In genomic region chr3:12425850-12426579, GRCh38 we compare ENCODE assay signal across 33 cellular contexts. TPM values are rescaled to one million over a fixed set of nuclear protein-coding genes. Genes with fewer than 3 reads are reported as not detected.
A peak's percentile ranks its signal among the peaks of the same experiment; 100 is the strongest.
DNase-seq lines count a peak whose midpoint lies in the region; ATAC-seq and TF ChIP-seq lines count a peak whose summit lies in the region.
"Had no signal": no experiment of that assay in that cellular context is flagged by ENCODE, and none has a peak within 500 bp of the region (broad histone marks: within the 10 kb centered on the region; RNA-seq: fewer than 3 reads in every experiment).

No MANE protein-coding gene starts in this region.

- no peak overlapping the region for H2BK120ac ChIP-seq in trophoblast cell (ENCODE audit: insufficient read depth, low read length, poor library complexity)

- POLR2A ChIA-PET in SK-N-SH (lab: Yijun Ruan, JAX), result no interaction called here
- POLR2A ChIA-PET in A673 (lab: Charles Lee; ENCODE audit: low non-redundant PET), result no interaction called here

- H3K27ac ChIP-seq in DND-41 (ENCODE audit: low read length) (peak overlapping the region; percentile 68), SK-N-SH (ENCODE audit: low read depth in 2 of 2, low read length in 1 of 2) (no peak overlapping the region), trophoblast cell (ENCODE audit: low read depth, low read length) (no peak overlapping the region), A673 (ENCODE audit: low read depth, low read length, poor library complexity, severe bottlenecking) (no peak overlapping the region)
- H3K27ac ChIP-seq: cardiac muscle cell, colonic mucosa, KMS-11, skin epidermis, WERI-Rb-1 had no signal

- H2BK5ac ChIP-seq in trophoblast cell (ENCODE audit: low read depth, low read length, poor library complexity), result no peak overlapping the region

- CTCF ChIA-PET in SK-N-SH (lab: Yijun Ruan, JAX), result interaction anchor here (1.3 to 3.3 kb wide), 3 partner anchors 12 to 54 kb away, joined by 3 to 13 read pairs (median 3); no protein-coding TSS in a partner anchor
- CTCF ChIA-PET in A673 (lab: Charles Lee), result no interaction called here

- no peaks in the 10 kb centered on the region for H3K9me3 ChIP-seq in DND-41 (ENCODE audit: insufficient read depth, low read length, severe bottlenecking)
- H3K9me3 ChIP-seq in SK-N-SH, result no peaks in the 10 kb centered on the region; the same call in 1 of the 2 replicates
- H3K9me3 ChIP-seq in trophoblast cell (ENCODE audit: insufficient read depth, low read depth, low read length), result no peaks in the 10 kb centered on the region
- no peaks in the 10 kb centered on the region for H3K9me3 ChIP-seq in A673 (ENCODE audit: low read depth, low read length, poor library complexity, severe bottlenecking)
- H3K9me3 ChIP-seq: colonic mucosa, mucosa of descending colon had no signal

- H3K36me3 ChIP-seq in DND-41 (ENCODE audit: insufficient read depth, low read length) (no peaks in the 10 kb centered on the region), SK-N-SH (replicated peaks in 1 of 2; ENCODE audit: control insufficient read depth in 1 of 2, insufficient read depth in 2 of 2, low read length in 1 of 2) (no peaks in the 10 kb centered on the region), trophoblast cell (ENCODE audit: control insufficient read depth in 1 of 2, insufficient read depth in 2 of 2, low read length in 2 of 2) (peaks cover 13 to 23% of the 10 kb centered on the region in 2 experiments), A673 (ENCODE audit: insufficient read depth, low read length, poor library complexity, severe bottlenecking) (no peaks in the 10 kb centered on the region)
- H3K36me3 ChIP-seq: cardiac muscle cell, colonic mucosa, WERI-Rb-1 had no signal

- H3K79me2 ChIP-seq in DND-41 (ENCODE audit: insufficient read depth, low read length) (no peaks in the 10 kb centered on the region), SK-N-SH (ENCODE audit: insufficient read depth) (no peaks in the 10 kb centered on the region; the same call in 1 of the 2 replicates), trophoblast cell (ENCODE audit: control insufficient read depth, insufficient read depth, low read length, poor library complexity) (no peaks in the 10 kb centered on the region)

- no peaks in the 10 kb centered on the region for H4K20me1 ChIP-seq in DND-41 (ENCODE audit: insufficient read depth, low read length)
- H4K20me1 ChIP-seq in SK-N-SH (ENCODE audit: insufficient read depth), result no peaks in the 10 kb centered on the region

- no peak overlapping the region for H3K4ac ChIP-seq in trophoblast cell (ENCODE audit: low read depth, low read length)

- H4K91ac ChIP-seq in trophoblast cell (ENCODE audit: low read depth, low read length), result no peak overlapping the region

- no peak for TF ChIP-seq EP300 in SK-N-SH (IDR thresholded peaks at IDR 0.05; ENCODE audit: borderline replicate concordance in 1 of 2, low read depth in 1 of 2, low read length in 1 of 2)

- intact Hi-C loops in A673 (cut with micrococcal nuclease; ENCODE audit: unreplicated experiment), result no loop called here

- H3K27me3 ChIP-seq in DND-41 (ENCODE audit: insufficient read depth, low read length, poor library complexity) (no peaks in the 10 kb centered on the region), SK-N-SH (ENCODE audit: insufficient read depth) (no peaks in the 10 kb centered on the region), trophoblast cell (ENCODE audit: insufficient read depth, low read length) (no peaks in the 10 kb centered on the region), A673 (replicated peaks; ENCODE audit: insufficient read depth, low read depth, low read length, poor library complexity) (peaks cover 4% of the 10 kb centered on the region)
- H3K27me3 ChIP-seq: cardiac muscle cell, colonic mucosa had no signal

- BruUV-seq in A673 (replicated peaks; lab: Mats Ljungman, UMichigan), result no TSS peak

- H3K18ac ChIP-seq in trophoblast cell (ENCODE audit: low read length), result no peak overlapping the region

- TF ChIP-seq RAD21 in SK-N-SH (IDR thresholded peaks at IDR 0.05; ENCODE audit: low read length), result no peak

- peak; percentile 27 for TF ChIP-seq CTCF in DND-41 (IDR thresholded peaks at IDR 0.05; ENCODE audit: borderline replicate concordance, extremely low read depth, low read length, poor library complexity, severe bottlenecking)
- TF ChIP-seq CTCF in SK-N-SH (IDR thresholded peaks at IDR 0.05), result no peak
- no peak for TF ChIP-seq CTCF in fibroblast of villous mesenchyme (IDR thresholded peaks at IDR 0.05; ENCODE audit: insufficient read depth, low read depth, low read length)
- no peak for TF ChIP-seq CTCF in A673 (conservative IDR thresholded peaks at IDR 0.05; ENCODE audit: low read depth, low read length)

- peak; percentile 39 for DNase-seq in DND-41
- peak; percentile 20 for DNase-seq in SK-N-SH
- DNase-seq in fibroblast of villous mesenchyme (ENCODE audit: low read depth), result peak; percentile 44
- DNase-seq in trophoblast cell, result peak; percentile 54 to 76
- DNase-seq in A673 (ENCODE audit: low spot score), result no peak
- DNase-seq: activated CD4-positive, alpha-beta T cell treated with anti-CD3 and anti-CD28 coated beads, Interleukin-2, amount 10 ng/mL, durations not matched to agents 24 days and 14 days; activated T-cell treated with anti-CD3 and anti-CD28 coated beads, Interleukin-2, amount 50 U/mL, for 4 hours; colonic mucosa; DMS79 treated with DMSO at 0.1 percent for 48 hours; effector CD8-positive, alpha-beta T cell; erythroblast; foreskin fibroblast; GF-D8; GOT3; kidney; MM.1S; mucosa of descending colon; NCI-H1105 treated with DMSO at 0.1 percent for 48 hours; NCI-H1930; NCI-H524 treated with DMSO at 0.1 percent for 48 hours; NK-92 treated with Interleukin-12 subunit alpha and Interleukin-12 subunit beta, amount 100 ng/mL, for 24 hours; SHP77 treated with DMSO at 0.1 percent for 48 hours; stimulated activated naive CD4-positive, alpha-beta T cell treated with Interleukin-2 at 50 U/mL for 16 hours; SW 1271; T1000; WERI-Rb-1 had no signal

- H2AK5ac ChIP-seq in trophoblast cell (ENCODE audit: low read length), result no peak overlapping the region

- no peak overlapping the region for H3K4me2 ChIP-seq in DND-41 (ENCODE audit: insufficient read depth, low read length)
- no peak overlapping the region for H3K4me2 ChIP-seq in SK-N-SH
- no peak overlapping the region for H3K4me2 ChIP-seq in trophoblast cell (ENCODE audit: low read length)
- H3K4me2 ChIP-seq: KMS-11 had no signal

- H2AFZ ChIP-seq in DND-41 (ENCODE audit: low read depth, low read length) (no peak overlapping the region), SK-N-SH (ENCODE audit: low read depth) (no peak overlapping the region), trophoblast cell (ENCODE audit: insufficient read depth, low read length, poor library complexity) (no peak overlapping the region)

- no peak overlapping the region for H4K12ac ChIP-seq in trophoblast cell (ENCODE audit: low read depth, low read length)

- H3F3A ChIP-seq in SK-N-SH (replicated peaks; ENCODE audit: insufficient read depth), result peaks cover 11% of the 10 kb centered on the region

- ATAC-seq in DND-41 (ENCODE audit: insufficient read depth, low read depth) (peak; percentile 68), HG03139 (IDR thresholded peaks at IDR 0.05; ENCODE audit: unreplicated experiment) (no peak), GM21529 (IDR thresholded peaks at IDR 0.05; ENCODE audit: unreplicated experiment) (no peak), esophagus mucosa (no peak)
- ATAC-seq: activated T-cell treated with anti-CD3 and anti-CD28 coated beads, Interleukin-2, amount 50 U/mL, for 4 hours; mucosa of descending colon; natural killer cell treated with Interleukin-12 subunit alpha and Interleukin-12 subunit beta and Interleukin-15 and Interleukin-18, amount 100 ng/mL, for 72 hours had no signal

- H3K23ac ChIP-seq in trophoblast cell (ENCODE audit: low read length), result no peak overlapping the region

- H3K9ac ChIP-seq in DND-41 (ENCODE audit: low read depth, low read length) (no peak overlapping the region), SK-N-SH (no peak overlapping the region), trophoblast cell (ENCODE audit: low read length) (no peak overlapping the region)
- H3K9ac ChIP-seq: KMS-11 had no signal

- no peaks in the 10 kb centered on the region for H3K9me2 ChIP-seq in SK-N-SH

- H3K4me3 ChIP-seq in DND-41 (ENCODE audit: low read depth in 1 of 2, low read length in 2 of 2) (no peak overlapping the region), SK-N-SH (ENCODE audit: low read depth in 2 of 2, low read length in 1 of 2) (no peak overlapping the region), fibroblast of villous mesenchyme (ENCODE audit: low read depth, low read length) (no peak overlapping the region), trophoblast cell (ENCODE audit: low read depth, low read length) (no peak overlapping the region), A673 (ENCODE audit: low read depth, low read length, poor library complexity, severe bottlenecking) (no peak overlapping the region)
- H3K4me3 ChIP-seq: cardiac muscle cell, colonic mucosa, mucosa of descending colon, skin epidermis had no signal

- H4K8ac ChIP-seq in trophoblast cell (ENCODE audit: low read depth, low read length), result no peak overlapping the region

- H3K14ac ChIP-seq in trophoblast cell (ENCODE audit: low read length), result no peak overlapping the region

- H3K4me1 ChIP-seq in DND-41 (ENCODE audit: insufficient read depth, low read length), result peaks cover 50% of the 10 kb centered on the region
- peaks cover 18 to 33% of the 10 kb centered on the region in 2 experiments for H3K4me1 ChIP-seq in SK-N-SH (ENCODE audit: control insufficient read depth in 1 of 2, insufficient read depth in 2 of 2, low read depth in 1 of 2, low read length in 1 of 2)
- H3K4me1 ChIP-seq in trophoblast cell (ENCODE audit: control insufficient read depth in 1 of 2, insufficient read depth in 2 of 2, low read length in 2 of 2), result peaks cover 4 to 6% of the 10 kb centered on the region in 2 experiments
- no peaks in the 10 kb centered on the region for H3K4me1 ChIP-seq in A673 (ENCODE audit: insufficient read depth, low read length, poor library complexity, severe bottlenecking)
- H3K4me1 ChIP-seq: colonic mucosa had no signal

- H2BK12ac ChIP-seq in trophoblast cell (ENCODE audit: low read length), result no peak overlapping the region

- no peaks in the 10 kb centered on the region for H3K79me1 ChIP-seq in trophoblast cell (ENCODE audit: low read length)

- WGBS in SK-N-SH (ENCODE audit: low lambda C conversion rate), result 69% methylated on average over 10 of the region's 11 CpGs
- no CpG with 5 or more reads among the region's 11 CpGs for WGBS in trophoblast cell (ENCODE audit: extremely low coverage, insufficient coverage, insufficient read length)

TF ChIP-seq in SK-N-SH, 30 proteins besides CTCF, POLR2A, EP300 and RAD21 (continues in another document):
- TF ChIP-seq RCOR1 (IDR thresholded peaks at IDR 0.05; ENCODE audit: low read length) (peak; percentile 58), GATA2 (CRISPR knock-in tag; IDR thresholded peaks at IDR 0.05) (peak; percentile 64; the same call in 1 of the 2 replicates)

RNA-seq across cellular contexts. Expression of gene TSEN2, which starts 58.3 kb away (rescaled TPM):
- polyA plus RNA-seq in SK-N-SH (2012; rRNA removed), result 13.0 and 18.6 TPM in 2 replicates
- polyA plus RNA-seq in SK-N-SH (2012; cell fraction: cytosol; rRNA removed), result 13.2 and 13.4 TPM in 2 replicates
- polyA plus RNA-seq in SK-N-SH (2012; cell fraction: nucleus; rRNA removed), result 27.3 and 45.4 TPM in 2 replicates
- total RNA-seq in fibroblast of villous mesenchyme (8.4 and 17.3 TPM in 2 replicates), A673 (2021) (34.5 TPM in 2 replicates), esophagus mucosa (13.4 TPM)
- 3.4 and 3.7 TPM in 2 replicates for polyA plus RNA-seq in trophoblast cell (2013)
